ENCODE assay signal across 17 cellular contexts in the genomic region with DNA sequence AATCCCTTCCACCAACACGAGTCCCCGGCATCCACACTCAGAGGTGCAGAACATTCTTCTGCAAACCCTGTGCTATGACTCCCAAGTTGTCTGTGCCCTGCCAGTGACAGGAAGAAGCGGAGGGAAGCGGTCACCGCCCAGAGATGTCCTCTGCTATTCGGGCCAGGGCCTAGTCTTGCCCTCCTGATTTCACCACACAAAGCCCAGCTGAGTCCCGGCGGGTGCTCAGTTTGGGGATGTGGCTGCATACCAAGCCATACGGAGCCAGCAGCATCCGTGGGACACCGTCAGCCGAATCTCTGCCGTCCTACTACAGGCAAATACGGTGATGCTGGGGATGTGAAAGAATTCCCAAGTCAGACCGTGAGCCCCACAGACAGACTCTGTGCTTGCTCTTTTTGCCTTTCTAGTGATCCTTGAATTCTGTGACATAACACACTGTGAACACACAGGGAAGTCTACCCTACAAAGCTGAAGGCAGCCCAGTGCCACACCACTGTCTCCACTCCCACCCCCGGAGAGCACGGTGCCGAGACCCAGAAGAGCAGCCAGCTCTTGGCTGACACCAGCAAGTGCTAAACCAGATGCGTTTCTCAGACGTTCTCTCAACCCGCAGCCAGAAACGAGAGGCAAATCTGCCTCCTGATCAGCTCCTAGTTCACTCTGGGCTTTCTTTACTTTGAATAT. TPM values are rescaled to one million over a fixed set of nuclear protein-coding genes. Genes with fewer than 3 reads are reported as not detected.
DNase-seq lines count a peak whose midpoint lies in the region; ATAC-seq lines count a peak whose summit lies in the region.
"Had no signal": no experiment of that assay in that cellular context is flagged by ENCODE, and none has a peak within 500 bp of the region (broad histone marks: within the 10 kb centered on the region; RNA-seq: fewer than 3 reads in every experiment).

No MANE protein-coding gene starts in this region.

- CTCF ChIA-PET in activated naive CD4-positive, alpha-beta T cell treated with anti-CD3 and anti-CD28 coated beads for 36 hours (lab: Charles Lee), result no interaction called here

- H3K27me3 Mint-ChIP-seq in activated naive CD4-positive, alpha-beta T cell treated with anti-CD3 and anti-CD28 coated beads for 36 hours (ENCODE audit: low read depth), result peaks cover 2% of the 10 kb centered on the region
- H3K27me3 Mint-ChIP-seq in activated T-helper 1 cell treated with anti-CD3 and anti-CD28 coated beads, Interleukin-12 subunit alpha, Interleukin-12 subunit beta, Interleukin-2, Interleukin-4 antibody, amounts not matched to agents 30 ng/mL and 10 ng/mL and 1 ng/mL, durations not matched to agents 14 hours and 24 hours and 36 hours (ENCODE audit: insufficient read depth), result peaks cover 38% of the 10 kb centered on the region
- peaks cover 2% of the 10 kb centered on the region for H3K27me3 Mint-ChIP-seq in memory B cell
- peaks cover 34% of the 10 kb centered on the region for H3K27me3 Mint-ChIP-seq in stimulated activated naive CD8-positive, alpha-beta T cell treated with anti-CD3 and anti-CD28 coated beads, Interleukin-15, amount 100 ng/mL, for 72 hours

- DNase-seq in activated naive CD4-positive, alpha-beta T cell treated with anti-CD3 and anti-CD28 coated beads for 36 hours, result no peak
- no peak for DNase-seq in activated naive CD4-positive, alpha-beta T cell treated with Interleukin-2 at 50 U/mL for 16 hours
- no peak for DNase-seq in activated T-helper 1 cell treated with anti-CD3 and anti-CD28 coated beads, Interleukin-12 subunit alpha, Interleukin-12 subunit beta, Interleukin-2, Interleukin-4 antibody, amounts not matched to agents 30 ng/mL and 10 ng/mL and 1 ng/mL, durations not matched to agents 14 hours and 24 hours and 36 hours (ENCODE audit: low spot score)
- DNase-seq in memory B cell (ENCODE audit: low spot score in 2 of 2), result no peak
- DNase-seq in stimulated activated naive CD8-positive, alpha-beta T cell treated with anti-CD3 and anti-CD28 coated beads, Interleukin-15, amount 100 ng/mL, for 72 hours, result no peak
- no peak for DNase-seq in stimulated activated CD4-positive, alpha-beta T cell treated with anti-CD3 and anti-CD28 coated beads, Interleukin-2, amount 100 ng/mL, for 24 hours
- DNase-seq: activated CD8-positive, alpha-beta memory T cell treated with anti-CD3 and anti-CD28 coated beads, Interleukin-2, amount 10 ng/mL, durations not matched to agents 7 days and 5 days; brain microvascular endothelial cell; DMS79 treated with DMSO at 0.1 percent for 48 hours; foreskin melanocyte; midbrain; NCI-H1436; NCI-H526; uterus had no signal

- ATAC-seq in memory B cell (ENCODE audit: low read depth) (no peak), HG03342 (IDR thresholded peaks at IDR 0.05; ENCODE audit: unreplicated experiment) (no peak), GM18907 (IDR thresholded peaks at IDR 0.05; ENCODE audit: unreplicated experiment) (no peak)
- no peak for ATAC-seq in stimulated activated naive CD8-positive, alpha-beta T cell treated with anti-CD3 and anti-CD28 coated beads, Interleukin-15, amount 100 ng/mL, for 72 hours
- ATAC-seq: activated CD8-positive, alpha-beta memory T cell treated with anti-CD3 and anti-CD28 coated beads, Interleukin-2, amount 10 ng/mL, durations not matched to agents 7 days and 5 days; K562 had no signal

- no peak overlapping the region for H3K27ac Mint-ChIP-seq in activated naive CD4-positive, alpha-beta T cell treated with anti-CD3 and anti-CD28 coated beads for 36 hours
- no peak overlapping the region for H3K27ac Mint-ChIP-seq in activated T-helper 1 cell treated with anti-CD3 and anti-CD28 coated beads, Interleukin-12 subunit alpha, Interleukin-12 subunit beta, Interleukin-2, Interleukin-4 antibody, amounts not matched to agents 30 ng/mL and 10 ng/mL and 1 ng/mL, durations not matched to agents 14 hours and 24 hours and 36 hours
- no peak overlapping the region for H3K27ac Mint-ChIP-seq in memory B cell
- H3K27ac Mint-ChIP-seq in stimulated activated naive CD8-positive, alpha-beta T cell treated with anti-CD3 and anti-CD28 coated beads, Interleukin-15, amount 100 ng/mL, for 72 hours, result peak overlapping the region in 1 of 2 donors; percentile 35
- H3K27ac Mint-ChIP-seq: activated CD8-positive, alpha-beta memory T cell treated with anti-CD3 and anti-CD28 coated beads, Interleukin-2, amount 10 ng/mL, durations not matched to agents 7 days and 5 days had no signal

- H3K36me3 Mint-ChIP-seq in activated naive CD4-positive, alpha-beta T cell treated with anti-CD3 and anti-CD28 coated beads for 36 hours (ENCODE audit: low read depth), result no peaks in the 10 kb centered on the region
- H3K36me3 Mint-ChIP-seq in activated T-helper 1 cell treated with anti-CD3 and anti-CD28 coated beads, Interleukin-12 subunit alpha, Interleukin-12 subunit beta, Interleukin-2, Interleukin-4 antibody, amounts not matched to agents 30 ng/mL and 10 ng/mL and 1 ng/mL, durations not matched to agents 14 hours and 24 hours and 36 hours (ENCODE audit: low read depth), result no peaks in the 10 kb centered on the region
- no peaks in the 10 kb centered on the region for H3K36me3 Mint-ChIP-seq in memory B cell
- H3K36me3 Mint-ChIP-seq: activated CD8-positive, alpha-beta memory T cell treated with anti-CD3 and anti-CD28 coated beads, Interleukin-2, amount 10 ng/mL, durations not matched to agents 7 days and 5 days had no signal

- H3K4me1 Mint-ChIP-seq in activated naive CD4-positive, alpha-beta T cell treated with anti-CD3 and anti-CD28 coated beads for 36 hours (ENCODE audit: low read depth), result peaks cover 9% of the 10 kb centered on the region
- H3K4me1 Mint-ChIP-seq in activated T-helper 1 cell treated with anti-CD3 and anti-CD28 coated beads, Interleukin-12 subunit alpha, Interleukin-12 subunit beta, Interleukin-2, Interleukin-4 antibody, amounts not matched to agents 30 ng/mL and 10 ng/mL and 1 ng/mL, durations not matched to agents 14 hours and 24 hours and 36 hours (ENCODE audit: low read depth), result no peaks in the 10 kb centered on the region
- H3K4me1 Mint-ChIP-seq in memory B cell, result peaks cover 5% of the 10 kb centered on the region
- H3K4me1 Mint-ChIP-seq in stimulated activated naive CD8-positive, alpha-beta T cell treated with anti-CD3 and anti-CD28 coated beads, Interleukin-15, amount 100 ng/mL, for 72 hours, result peaks cover 22% of the 10 kb centered on the region

- intact Hi-C loops in activated naive CD4-positive, alpha-beta T cell treated with anti-CD3 and anti-CD28 coated beads for 36 hours (cut with micrococcal nuclease), result loop anchor here (5.0 to 10.0 kb wide), 4 partner anchors 47 to 1089 kb away; a partner anchor contains a TSS
- intact Hi-C loops in activated T-helper 1 cell treated with anti-CD3 and anti-CD28 coated beads, Interleukin-12 subunit alpha, Interleukin-12 subunit beta, Interleukin-2, Interleukin-4 antibody, amounts not matched to agents 30 ng/mL and 10 ng/mL and 1 ng/mL, durations not matched to agents 14 hours and 24 hours and 36 hours (cut with micrococcal nuclease), result loop anchor here (2.0 to 10.0 kb wide), 4 partner anchors 73 to 969 kb away; a partner anchor contains a TSS

- H3K4me3 Mint-ChIP-seq in activated naive CD4-positive, alpha-beta T cell treated with anti-CD3 and anti-CD28 coated beads for 36 hours, result peak overlapping the region; percentile 85
- H3K4me3 Mint-ChIP-seq in activated T-helper 1 cell treated with anti-CD3 and anti-CD28 coated beads, Interleukin-12 subunit alpha, Interleukin-12 subunit beta, Interleukin-2, Interleukin-4 antibody, amounts not matched to agents 30 ng/mL and 10 ng/mL and 1 ng/mL, durations not matched to agents 14 hours and 24 hours and 36 hours, result peak overlapping the region; percentile 87
- H3K4me3 Mint-ChIP-seq in memory B cell, result peak overlapping the region; percentile 35
- H3K4me3 Mint-ChIP-seq in stimulated activated naive CD8-positive, alpha-beta T cell treated with anti-CD3 and anti-CD28 coated beads, Interleukin-15, amount 100 ng/mL, for 72 hours, result peak overlapping the region; percentile 16 to 95
- H3K4me3 Mint-ChIP-seq: activated CD8-positive, alpha-beta memory T cell treated with anti-CD3 and anti-CD28 coated beads, Interleukin-2, amount 10 ng/mL, durations not matched to agents 7 days and 5 days had no signal

- no peaks in the 10 kb centered on the region for H3K9me3 Mint-ChIP-seq in activated naive CD4-positive, alpha-beta T cell treated with anti-CD3 and anti-CD28 coated beads for 36 hours
- no peaks in the 10 kb centered on the region for H3K9me3 Mint-ChIP-seq in activated T-helper 1 cell treated with anti-CD3 and anti-CD28 coated beads, Interleukin-12 subunit alpha, Interleukin-12 subunit beta, Interleukin-2, Interleukin-4 antibody, amounts not matched to agents 30 ng/mL and 10 ng/mL and 1 ng/mL, durations not matched to agents 14 hours and 24 hours and 36 hours
- H3K9me3 Mint-ChIP-seq in memory B cell, result no peaks in the 10 kb centered on the region
- H3K9me3 Mint-ChIP-seq in stimulated activated naive CD8-positive, alpha-beta T cell treated with anti-CD3 and anti-CD28 coated beads, Interleukin-15, amount 100 ng/mL, for 72 hours, result no peaks in the 10 kb centered on the region

RNA-seq across cellular contexts. Expression of a gene that starts 2.0 kb away (rescaled TPM):
- total RNA-seq in activated naive CD4-positive, alpha-beta T cell treated with anti-CD3 and anti-CD28 coated beads for 36 hours, result 10 to 100 TPM; 16.5 to 16.6 TPM
- total RNA-seq in activated T-helper 1 cell treated with anti-CD3 and anti-CD28 coated beads, Interleukin-12 subunit alpha, Interleukin-12 subunit beta, Interleukin-2, Interleukin-4 antibody, amounts not matched to agents 30 ng/mL and 10 ng/mL and 1 ng/mL, durations not matched to agents 14 hours and 24 hours and 36 hours, result 14.6 and 15.5 TPM in 2 replicates

RNA-seq across cellular contexts. Expression of a gene that starts 26.2 kb away (rescaled TPM):
- total RNA-seq in activated naive CD4-positive, alpha-beta T cell treated with anti-CD3 and anti-CD28 coated beads for 36 hours, result 1 to 10 TPM; 1.5 to 1.9 TPM
- 1.7 and 3.4 TPM in 2 replicates for total RNA-seq in activated T-helper 1 cell treated with anti-CD3 and anti-CD28 coated beads, Interleukin-12 subunit alpha, Interleukin-12 subunit beta, Interleukin-2, Interleukin-4 antibody, amounts not matched to agents 30 ng/mL and 10 ng/mL and 1 ng/mL, durations not matched to agents 14 hours and 24 hours and 36 hours

Comparison
In these comparisons a context has a peak if more than half of its experiments do, and no peak if none do; other contexts are left out.
1. H3K4me3 Mint-ChIP-seq: peak in every context shown above with its lines; median percentile 87 in activated T-helper 1 cell treated with anti-CD3 and anti-CD28 coated beads, Interleukin-12 subunit alpha, Interleukin-12 subunit beta, Interleukin-2, Interleukin-4 antibody, amounts not matched to agents 30 ng/mL and 10 ng/mL and 1 ng/mL, durations not matched to agents 14 hours and 24 hours and 36 hours; 85 in activated naive CD4-positive, alpha-beta T cell treated with anti-CD3 and anti-CD28 coated beads for 36 hours; 56 in stimulated activated naive CD8-positive, alpha-beta T cell treated with anti-CD3 and anti-CD28 coated beads, Interleukin-15, amount 100 ng/mL, for 72 hours; 35 in memory B cell.